30 cellular contexts compared by ENCODE assay signal in the genomic region with DNA sequence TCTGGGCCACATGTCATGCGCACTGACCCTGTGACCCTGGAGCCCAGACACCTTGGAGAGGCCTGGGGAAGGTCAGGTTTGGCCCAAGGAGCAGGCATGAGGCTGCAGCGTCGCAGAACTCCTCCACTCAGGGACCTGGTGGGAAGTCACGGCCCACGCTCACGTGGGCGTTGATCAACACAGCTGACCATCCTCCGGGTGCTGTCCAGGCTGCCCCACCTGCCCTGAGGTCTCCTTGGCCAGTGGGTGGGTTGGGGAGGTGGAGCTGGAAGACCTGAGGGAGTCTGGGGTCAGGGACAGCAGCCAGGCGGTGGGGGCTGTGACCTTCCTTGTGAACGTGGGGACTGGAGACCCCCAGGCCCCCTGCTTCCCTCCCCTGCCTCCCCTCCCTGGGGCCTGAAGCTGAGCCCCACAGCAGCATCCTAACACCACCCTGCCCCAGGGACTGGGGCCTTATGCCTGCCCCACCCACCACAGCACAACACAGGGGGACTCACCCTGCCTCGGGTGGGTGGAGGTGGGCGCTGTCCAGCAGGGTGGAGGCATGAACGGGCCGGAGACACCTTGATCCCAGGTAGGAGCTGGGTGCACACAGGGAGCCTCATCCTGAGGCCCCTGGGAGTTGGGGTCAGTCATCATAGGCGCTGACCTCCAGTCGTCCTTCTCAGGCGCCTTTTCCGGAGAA. TPM values are rescaled to one million over a fixed set of nuclear protein-coding genes. Genes with fewer than 3 reads are reported as not detected.
"Had no signal": no experiment of that assay in that cellular context is flagged by ENCODE, and none has a peak within 500 bp of the region (broad histone marks: within the 10 kb centered on the region; RNA-seq: fewer than 3 reads in every experiment).

No MANE protein-coding gene starts in this region.

- H3K9me3 ChIP-seq: left lung, lower lobe of right lung, neutrophil, ovary, right atrium auricular region, right lobe of liver, suprapubic skin, thoracic aorta, tibial artery, upper lobe of right lung had no signal

- H3K4me1 Mint-ChIP-seq: immature natural killer cell, mesothelial cell of epicardium, naive B cell, natural killer cell had no signal

- H3K27ac ChIP-seq: left lung, lower lobe of right lung, neutrophil, ovary, right atrium auricular region, right lobe of liver, suprapubic skin, thoracic aorta, tibial artery, upper lobe of right lung had no signal

- H3K36me3 Mint-ChIP-seq: immature natural killer cell, mesothelial cell of epicardium, naive B cell, natural killer cell had no signal

- H3K9me3 Mint-ChIP-seq: immature natural killer cell; mesothelial cell of epicardium; naive B cell; natural killer cell; stimulated activated naive CD8-positive, alpha-beta T cell treated with anti-CD3 and anti-CD28 coated beads, Interleukin-15, Interleukin-2, amounts not matched to agents 100 ng/mL and 50 ng/mL, for 24 hours had no signal

- H3K4me2 ChIP-seq: smooth muscle cell had no signal

- H3K4me3 Mint-ChIP-seq: immature natural killer cell; mesothelial cell of epicardium; naive B cell; natural killer cell; stimulated activated naive CD8-positive, alpha-beta T cell treated with anti-CD3 and anti-CD28 coated beads, Interleukin-15, Interleukin-2, amounts not matched to agents 100 ng/mL and 50 ng/mL, for 24 hours had no signal

- H3K27me3 Mint-ChIP-seq: stimulated activated naive CD8-positive, alpha-beta T cell treated with anti-CD3 and anti-CD28 coated beads, Interleukin-15, Interleukin-2, amounts not matched to agents 100 ng/mL and 50 ng/mL, for 24 hours had no signal

- H3K36me3 ChIP-seq: left lung, lower lobe of right lung, neutrophil, ovary, right atrium auricular region, right lobe of liver, suprapubic skin, thoracic aorta, tibial artery, upper lobe of right lung had no signal

- DNase-seq: immature natural killer cell; left colon; lower lobe of right lung; mammary epithelial cell; mesendoderm; naive B cell; natural killer cell; occipital lobe; ovary; right lobe of liver; stimulated activated CD4-positive, alpha-beta T cell treated with anti-CD3 and anti-CD28 coated beads, Interleukin-1b, Interleukin-23, amount 100 ng/mL, for 48 hours; stimulated activated CD4-positive, alpha-beta T cell treated with anti-CD3 and anti-CD28 coated beads, Interleukin-2, amount 100 ng/mL, for 48 hours; stimulated activated CD4-positive, alpha-beta T cell treated with anti-CD3 and anti-CD28 coated beads, Interleukin-4, amount 100 ng/mL, for 4 hours; stimulated activated CD8-positive, alpha-beta memory T cell treated with anti-CD3 and anti-CD28 coated beads, Interleukin-4, amount 100 ng/mL, for 48 hours; stimulated activated naive CD4-positive, alpha-beta T cell; tibial artery; trophoblast cell; upper lobe of right lung had no signal

- H3K4me1 ChIP-seq: left lung, lower lobe of right lung, right atrium auricular region, right lobe of liver, suprapubic skin, tibial artery, upper lobe of right lung had no signal

- H3K4me3 ChIP-seq: left lung, lower lobe of right lung, ovary, right atrium auricular region, right lobe of liver, smooth muscle cell, suprapubic skin, thoracic aorta, tibial artery, upper lobe of right lung had no signal

- H3K27ac Mint-ChIP-seq: immature natural killer cell; mesothelial cell of epicardium; natural killer cell; progenitor cell of endocrine pancreas; stimulated activated naive CD8-positive, alpha-beta T cell treated with anti-CD3 and anti-CD28 coated beads, Interleukin-15, Interleukin-2, amounts not matched to agents 100 ng/mL and 50 ng/mL, for 24 hours had no signal

- ATAC-seq: left colon, left lung, lower lobe of right lung, natural killer cell, right lobe of liver, upper lobe of right lung had no signal

- H3K27me3 ChIP-seq: ovary, right atrium auricular region had no signal

RNA-seq across cellular contexts. Expression of a gene that starts 44.0 kb away (rescaled TPM):
- total RNA-seq: left colon, mammary epithelial cell, mesothelial cell of epicardium, mononuclear cell, natural killer cell, pulmonary artery endothelial cell, renal cortical epithelial cell, smooth muscle cell, suprapubic skin, thoracic aorta, upper lobe of right lung had no signal
- polyA plus RNA-seq: immature natural killer cell, mammary epithelial cell, ovary, smooth muscle cell had no signal
